In the genomic region with DNA sequence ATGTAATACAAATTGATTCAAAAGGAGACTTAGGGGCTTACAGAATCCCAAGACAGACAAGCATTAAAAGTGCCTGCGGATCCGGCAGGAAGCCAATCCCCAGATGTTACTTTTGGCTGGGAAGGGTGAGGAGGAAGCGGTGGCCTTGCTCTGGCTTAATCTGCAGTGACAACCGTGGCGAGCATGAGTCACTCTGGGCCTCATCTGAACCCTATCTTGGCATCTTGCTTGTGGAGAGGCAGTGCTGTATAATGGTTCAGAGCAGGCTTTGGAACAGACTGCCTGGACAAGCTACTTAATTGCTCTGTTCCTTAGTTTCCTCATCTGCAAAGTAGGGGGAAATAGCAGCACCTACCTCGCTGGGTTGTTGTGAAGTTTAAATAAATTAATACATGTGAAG, we compare ENCODE assay signal across 1 cellular context.
TF ChIP-seq lines count a peak whose summit lies in the region.

No MANE protein-coding gene starts in this region.

TF ChIP-seq in K562, 482 proteins besides CTCF, POLR2A, EP300 and RAD21 (continued from another document and continues in another):
- TF ChIP-seq, protein P1, sequence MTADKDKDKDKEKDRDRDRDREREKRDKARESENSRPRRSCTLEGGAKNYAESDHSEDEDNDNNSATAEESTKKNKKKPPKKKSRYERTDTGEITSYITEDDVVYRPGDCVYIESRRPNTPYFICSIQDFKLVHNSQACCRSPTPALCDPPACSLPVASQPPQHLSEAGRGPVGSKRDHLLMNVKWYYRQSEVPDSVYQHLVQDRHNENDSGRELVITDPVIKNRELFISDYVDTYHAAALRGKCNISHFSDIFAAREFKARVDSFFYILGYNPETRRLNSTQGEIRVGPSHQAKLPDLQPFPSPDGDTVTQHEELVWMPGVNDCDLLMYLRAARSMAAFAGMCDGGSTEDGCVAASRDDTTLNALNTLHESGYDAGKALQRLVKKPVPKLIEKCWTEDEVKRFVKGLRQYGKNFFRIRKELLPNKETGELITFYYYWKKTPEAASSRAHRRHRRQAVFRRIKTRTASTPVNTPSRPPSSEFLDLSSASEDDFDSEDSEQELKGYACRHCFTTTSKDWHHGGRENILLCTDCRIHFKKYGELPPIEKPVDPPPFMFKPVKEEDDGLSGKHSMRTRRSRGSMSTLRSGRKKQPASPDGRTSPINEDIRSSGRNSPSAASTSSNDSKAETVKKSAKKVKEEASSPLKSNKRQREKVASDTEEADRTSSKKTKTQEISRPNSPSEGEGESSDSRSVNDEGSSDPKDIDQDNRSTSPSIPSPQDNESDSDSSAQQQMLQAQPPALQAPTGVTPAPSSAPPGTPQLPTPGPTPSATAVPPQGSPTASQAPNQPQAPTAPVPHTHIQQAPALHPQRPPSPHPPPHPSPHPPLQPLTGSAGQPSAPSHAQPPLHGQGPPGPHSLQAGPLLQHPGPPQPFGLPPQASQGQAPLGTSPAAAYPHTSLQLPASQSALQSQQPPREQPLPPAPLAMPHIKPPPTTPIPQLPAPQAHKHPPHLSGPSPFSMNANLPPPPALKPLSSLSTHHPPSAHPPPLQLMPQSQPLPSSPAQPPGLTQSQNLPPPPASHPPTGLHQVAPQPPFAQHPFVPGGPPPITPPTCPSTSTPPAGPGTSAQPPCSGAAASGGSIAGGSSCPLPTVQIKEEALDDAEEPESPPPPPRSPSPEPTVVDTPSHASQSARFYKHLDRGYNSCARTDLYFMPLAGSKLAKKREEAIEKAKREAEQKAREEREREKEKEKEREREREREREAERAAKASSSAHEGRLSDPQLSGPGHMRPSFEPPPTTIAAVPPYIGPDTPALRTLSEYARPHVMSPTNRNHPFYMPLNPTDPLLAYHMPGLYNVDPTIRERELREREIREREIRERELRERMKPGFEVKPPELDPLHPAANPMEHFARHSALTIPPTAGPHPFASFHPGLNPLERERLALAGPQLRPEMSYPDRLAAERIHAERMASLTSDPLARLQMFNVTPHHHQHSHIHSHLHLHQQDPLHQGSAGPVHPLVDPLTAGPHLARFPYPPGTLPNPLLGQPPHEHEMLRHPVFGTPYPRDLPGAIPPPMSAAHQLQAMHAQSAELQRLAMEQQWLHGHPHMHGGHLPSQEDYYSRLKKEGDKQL (CRISPR knock-in tag; IDR thresholded peaks at IDR 0.05; ENCODE audit: borderline replicate concordance) = no peak
- TF ChIP-seq ESRRB (CRISPR knock-in tag; IDR thresholded peaks at IDR 0.05; ENCODE audit: borderline replicate concordance) = no peak
- TF ChIP-seq OTX1 (CRISPR knock-in tag; IDR thresholded peaks at IDR 0.05) = no peak
- TF ChIP-seq ZNF197 (CRISPR knock-in tag; IDR thresholded peaks at IDR 0.05; ENCODE audit: low read depth) = no peak
- TF ChIP-seq ZNF57 (CRISPR knock-in tag; IDR thresholded peaks at IDR 0.05) = no peak
- TF ChIP-seq PTBP1 (IDR thresholded peaks at IDR 0.05; ENCODE audit: low read depth, low read length) = no peak
- no peak for TF ChIP-seq TCF7 (IDR thresholded peaks at IDR 0.05; ENCODE audit: borderline replicate concordance)
- TF ChIP-seq NFIC (IDR thresholded peaks at IDR 0.05) = peak; percentile 84
- no peak for TF ChIP-seq ZNF3 (CRISPR knock-in tag; IDR thresholded peaks at IDR 0.05)
- TF ChIP-seq NR4A1 (CRISPR knock-in tag; IDR thresholded peaks at IDR 0.05) = no peak
- TF ChIP-seq NR4A1 (tag; IDR thresholded peaks at IDR 0.05) = no peak
- no peak for TF ChIP-seq HNRNPK (IDR thresholded peaks at IDR 0.05; ENCODE audit: low read depth, low read length, poor library complexity, severe bottlenecking)
- peak; percentile 74 for TF ChIP-seq CBFA2T2 (conservative IDR thresholded peaks at IDR 0.05)
- no peak for TF ChIP-seq RHOXF2B (CRISPR knock-in tag; conservative IDR thresholded peaks at IDR 0.05)
- TF ChIP-seq ATF1 (CRISPR knock-in tag; IDR thresholded peaks at IDR 0.05) = no peak
- TF ChIP-seq ATF1 (tag; IDR thresholded peaks at IDR 0.05) = no peak; the same call in 1 of the 2 replicates
- no peak for TF ChIP-seq NFRKB (IDR thresholded peaks at IDR 0.05; ENCODE audit: low read depth)
- TF ChIP-seq FOS (IDR thresholded peaks at IDR 0.05; ENCODE audit: extremely low read depth, insufficient read length) = peak; percentile 78
- TF ChIP-seq ZNF785 (CRISPR knock-in tag; IDR thresholded peaks at IDR 0.05) = no peak
- TF ChIP-seq MIER1 (IDR thresholded peaks at IDR 0.05; ENCODE audit: low read depth) = no peak
- TF ChIP-seq, protein P2, sequence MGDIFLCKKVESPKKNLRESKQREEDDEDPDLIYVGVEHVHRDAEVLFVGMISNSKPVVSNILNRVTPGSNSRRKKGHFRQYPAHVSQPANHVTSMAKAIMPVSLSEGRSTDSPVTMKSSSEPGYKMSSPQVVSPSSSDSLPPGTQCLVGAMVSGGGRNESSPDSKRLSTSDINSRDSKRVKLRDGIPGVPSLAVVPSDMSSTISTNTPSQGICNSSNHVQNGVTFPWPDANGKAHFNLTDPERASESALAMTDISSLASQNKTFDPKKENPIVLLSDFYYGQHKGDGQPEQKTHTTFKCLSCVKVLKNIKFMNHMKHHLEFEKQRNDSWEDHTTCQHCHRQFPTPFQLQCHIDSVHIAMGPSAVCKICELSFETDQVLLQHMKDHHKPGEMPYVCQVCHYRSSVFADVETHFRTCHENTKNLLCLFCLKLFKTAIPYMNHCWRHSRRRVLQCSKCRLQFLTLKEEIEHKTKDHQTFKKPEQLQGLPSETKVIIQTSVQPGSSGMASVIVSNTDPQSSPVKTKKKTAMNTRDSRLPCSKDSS (IDR thresholded peaks at IDR 0.05; ENCODE audit: low read depth, partially characterized antibody) = no peak
- TF ChIP-seq NR1H2 (CRISPR knock-in tag; IDR thresholded peaks at IDR 0.05) = no peak
- TF ChIP-seq, protein P3, sequence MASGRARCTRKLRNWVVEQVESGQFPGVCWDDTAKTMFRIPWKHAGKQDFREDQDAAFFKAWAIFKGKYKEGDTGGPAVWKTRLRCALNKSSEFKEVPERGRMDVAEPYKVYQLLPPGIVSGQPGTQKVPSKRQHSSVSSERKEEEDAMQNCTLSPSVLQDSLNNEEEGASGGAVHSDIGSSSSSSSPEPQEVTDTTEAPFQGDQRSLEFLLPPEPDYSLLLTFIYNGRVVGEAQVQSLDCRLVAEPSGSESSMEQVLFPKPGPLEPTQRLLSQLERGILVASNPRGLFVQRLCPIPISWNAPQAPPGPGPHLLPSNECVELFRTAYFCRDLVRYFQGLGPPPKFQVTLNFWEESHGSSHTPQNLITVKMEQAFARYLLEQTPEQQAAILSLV (tag; IDR thresholded peaks at IDR 0.05) = no peak
- TF ChIP-seq HEY1 (CRISPR knock-in tag; IDR thresholded peaks at IDR 0.05; ENCODE audit: borderline replicate concordance) = no peak
- TF ChIP-seq ZKSCAN3 (CRISPR knock-in tag; IDR thresholded peaks at IDR 0.05) = no peak
- peak; percentile 40 to 51; a peak in 2 of 4 replicates for TF ChIP-seq NRF1 (conservative IDR thresholded peaks at IDR 0.05 in 1 of 2, IDR thresholded peaks at IDR 0.05 in 1 of 2)
- no peak for TF ChIP-seq SRSF3 (IDR thresholded peaks at IDR 0.05; ENCODE audit: insufficient read depth, low read length)
- TF ChIP-seq ZNF561 (CRISPR knock-in tag; conservative IDR thresholded peaks at IDR 0.05) = no peak
- TF ChIP-seq, protein P4, sequence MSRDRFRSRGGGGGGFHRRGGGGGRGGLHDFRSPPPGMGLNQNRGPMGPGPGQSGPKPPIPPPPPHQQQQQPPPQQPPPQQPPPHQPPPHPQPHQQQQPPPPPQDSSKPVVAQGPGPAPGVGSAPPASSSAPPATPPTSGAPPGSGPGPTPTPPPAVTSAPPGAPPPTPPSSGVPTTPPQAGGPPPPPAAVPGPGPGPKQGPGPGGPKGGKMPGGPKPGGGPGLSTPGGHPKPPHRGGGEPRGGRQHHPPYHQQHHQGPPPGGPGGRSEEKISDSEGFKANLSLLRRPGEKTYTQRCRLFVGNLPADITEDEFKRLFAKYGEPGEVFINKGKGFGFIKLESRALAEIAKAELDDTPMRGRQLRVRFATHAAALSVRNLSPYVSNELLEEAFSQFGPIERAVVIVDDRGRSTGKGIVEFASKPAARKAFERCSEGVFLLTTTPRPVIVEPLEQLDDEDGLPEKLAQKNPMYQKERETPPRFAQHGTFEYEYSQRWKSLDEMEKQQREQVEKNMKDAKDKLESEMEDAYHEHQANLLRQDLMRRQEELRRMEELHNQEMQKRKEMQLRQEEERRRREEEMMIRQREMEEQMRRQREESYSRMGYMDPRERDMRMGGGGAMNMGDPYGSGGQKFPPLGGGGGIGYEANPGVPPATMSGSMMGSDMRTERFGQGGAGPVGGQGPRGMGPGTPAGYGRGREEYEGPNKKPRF (IDR thresholded peaks at IDR 0.05; ENCODE audit: low read depth, low read length) = no peak
- TF ChIP-seq, protein P5, sequence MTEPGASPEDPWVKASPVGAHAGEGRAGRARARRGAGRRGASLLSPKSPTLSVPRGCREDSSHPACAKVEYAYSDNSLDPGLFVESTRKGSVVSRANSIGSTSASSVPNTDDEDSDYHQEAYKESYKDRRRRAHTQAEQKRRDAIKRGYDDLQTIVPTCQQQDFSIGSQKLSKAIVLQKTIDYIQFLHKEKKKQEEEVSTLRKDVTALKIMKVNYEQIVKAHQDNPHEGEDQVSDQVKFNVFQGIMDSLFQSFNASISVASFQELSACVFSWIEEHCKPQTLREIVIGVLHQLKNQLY (CRISPR knock-in tag; conservative IDR thresholded peaks at IDR 0.05) = no peak
- TF ChIP-seq ZFP1 (CRISPR knock-in tag; IDR thresholded peaks at IDR 0.05) = no peak
- TF ChIP-seq ZFPM2 (CRISPR knock-in tag; IDR thresholded peaks at IDR 0.05) = no peak
- TF ChIP-seq, protein P6, sequence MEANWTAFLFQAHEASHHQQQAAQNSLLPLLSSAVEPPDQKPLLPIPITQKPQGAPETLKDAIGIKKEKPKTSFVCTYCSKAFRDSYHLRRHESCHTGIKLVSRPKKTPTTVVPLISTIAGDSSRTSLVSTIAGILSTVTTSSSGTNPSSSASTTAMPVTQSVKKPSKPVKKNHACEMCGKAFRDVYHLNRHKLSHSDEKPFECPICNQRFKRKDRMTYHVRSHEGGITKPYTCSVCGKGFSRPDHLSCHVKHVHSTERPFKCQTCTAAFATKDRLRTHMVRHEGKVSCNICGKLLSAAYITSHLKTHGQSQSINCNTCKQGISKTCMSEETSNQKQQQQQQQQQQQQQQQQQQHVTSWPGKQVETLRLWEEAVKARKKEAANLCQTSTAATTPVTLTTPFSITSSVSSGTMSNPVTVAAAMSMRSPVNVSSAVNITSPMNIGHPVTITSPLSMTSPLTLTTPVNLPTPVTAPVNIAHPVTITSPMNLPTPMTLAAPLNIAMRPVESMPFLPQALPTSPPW (CRISPR knock-in tag; IDR thresholded peaks at IDR 0.05) = no peak; the same call in 1 of the 2 replicates
- TF ChIP-seq SRF (CRISPR knock-in tag; IDR thresholded peaks at IDR 0.05) = no peak
- TF ChIP-seq BHLHE40 (IDR thresholded peaks at IDR 0.05; ENCODE audit: low read length) = 0 out of 2 replicates have a peak, but pooled peaks have one; percentile 56
- TF ChIP-seq ILK (tag; IDR thresholded peaks at IDR 0.05; ENCODE audit: borderline replicate concordance, low read depth) = no peak
- peak; percentile 44 for TF ChIP-seq ZFP36 (IDR thresholded peaks at IDR 0.05; ENCODE audit: low read depth, low read length, partially characterized antibody)
- TF ChIP-seq, protein P7, sequence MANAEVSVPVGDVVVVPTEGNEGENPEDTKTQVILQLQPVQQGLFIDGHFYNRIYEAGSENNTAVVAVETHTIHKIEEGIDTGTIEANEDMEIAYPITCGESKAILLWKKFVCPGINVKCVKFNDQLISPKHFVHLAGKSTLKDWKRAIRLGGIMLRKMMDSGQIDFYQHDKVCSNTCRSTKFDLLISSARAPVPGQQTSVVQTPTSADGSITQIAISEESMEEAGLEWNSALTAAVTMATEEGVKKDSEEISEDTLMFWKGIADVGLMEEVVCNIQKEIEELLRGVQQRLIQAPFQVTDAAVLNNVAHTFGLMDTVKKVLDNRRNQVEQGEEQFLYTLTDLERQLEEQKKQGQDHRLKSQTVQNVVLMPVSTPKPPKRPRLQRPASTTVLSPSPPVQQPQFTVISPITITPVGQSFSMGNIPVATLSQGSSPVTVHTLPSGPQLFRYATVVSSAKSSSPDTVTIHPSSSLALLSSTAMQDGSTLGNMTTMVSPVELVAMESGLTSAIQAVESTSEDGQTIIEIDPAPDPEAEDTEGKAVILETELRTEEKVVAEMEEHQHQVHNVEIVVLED (CRISPR knock-in tag; IDR thresholded peaks at IDR 0.05) = no peak
- no peak for TF ChIP-seq PCBP2 (IDR thresholded peaks at IDR 0.05; ENCODE audit: low read depth, low read length, poor library complexity, severe bottlenecking)
- no peak for TF ChIP-seq ZBTB8A (IDR thresholded peaks at IDR 0.05; ENCODE audit: partially characterized antibody)
- TF ChIP-seq ATF7 (IDR thresholded peaks at IDR 0.05) = peak; percentile 80
- no peak for TF ChIP-seq RBM14 (IDR thresholded peaks at IDR 0.05; ENCODE audit: borderline replicate concordance, insufficient read depth, low read depth, low read length)
- TF ChIP-seq, protein P8, sequence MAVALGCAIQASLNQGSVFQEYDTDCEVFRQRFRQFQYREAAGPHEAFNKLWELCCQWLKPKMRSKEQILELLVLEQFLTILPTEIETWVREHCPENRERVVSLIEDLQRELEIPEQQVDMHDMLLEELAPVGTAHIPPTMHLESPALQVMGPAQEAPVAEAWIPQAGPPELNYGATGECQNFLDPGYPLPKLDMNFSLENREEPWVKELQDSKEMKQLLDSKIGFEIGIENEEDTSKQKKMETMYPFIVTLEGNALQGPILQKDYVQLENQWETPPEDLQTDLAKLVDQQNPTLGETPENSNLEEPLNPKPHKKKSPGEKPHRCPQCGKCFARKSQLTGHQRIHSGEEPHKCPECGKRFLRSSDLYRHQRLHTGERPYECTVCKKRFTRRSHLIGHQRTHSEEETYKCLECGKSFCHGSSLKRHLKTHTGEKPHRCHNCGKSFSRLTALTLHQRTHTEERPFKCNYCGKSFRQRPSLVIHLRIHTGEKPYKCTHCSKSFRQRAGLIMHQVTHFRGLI (CRISPR knock-in tag; IDR thresholded peaks at IDR 0.05) = no peak
- TF ChIP-seq ZNF217 (CRISPR knock-in tag; IDR thresholded peaks at IDR 0.05) = no peak
- TF ChIP-seq MAFK (IDR thresholded peaks at IDR 0.05; ENCODE audit: low read length) = no peak
- TF ChIP-seq, protein P9, sequence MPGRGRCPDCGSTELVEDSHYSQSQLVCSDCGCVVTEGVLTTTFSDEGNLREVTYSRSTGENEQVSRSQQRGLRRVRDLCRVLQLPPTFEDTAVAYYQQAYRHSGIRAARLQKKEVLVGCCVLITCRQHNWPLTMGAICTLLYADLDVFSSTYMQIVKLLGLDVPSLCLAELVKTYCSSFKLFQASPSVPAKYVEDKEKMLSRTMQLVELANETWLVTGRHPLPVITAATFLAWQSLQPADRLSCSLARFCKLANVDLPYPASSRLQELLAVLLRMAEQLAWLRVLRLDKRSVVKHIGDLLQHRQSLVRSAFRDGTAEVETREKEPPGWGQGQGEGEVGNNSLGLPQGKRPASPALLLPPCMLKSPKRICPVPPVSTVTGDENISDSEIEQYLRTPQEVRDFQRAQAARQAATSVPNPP (IDR thresholded peaks at IDR 0.05; ENCODE audit: borderline replicate concordance, insufficient read depth, insufficient read length) = no peak
- TF ChIP-seq, protein P10, sequence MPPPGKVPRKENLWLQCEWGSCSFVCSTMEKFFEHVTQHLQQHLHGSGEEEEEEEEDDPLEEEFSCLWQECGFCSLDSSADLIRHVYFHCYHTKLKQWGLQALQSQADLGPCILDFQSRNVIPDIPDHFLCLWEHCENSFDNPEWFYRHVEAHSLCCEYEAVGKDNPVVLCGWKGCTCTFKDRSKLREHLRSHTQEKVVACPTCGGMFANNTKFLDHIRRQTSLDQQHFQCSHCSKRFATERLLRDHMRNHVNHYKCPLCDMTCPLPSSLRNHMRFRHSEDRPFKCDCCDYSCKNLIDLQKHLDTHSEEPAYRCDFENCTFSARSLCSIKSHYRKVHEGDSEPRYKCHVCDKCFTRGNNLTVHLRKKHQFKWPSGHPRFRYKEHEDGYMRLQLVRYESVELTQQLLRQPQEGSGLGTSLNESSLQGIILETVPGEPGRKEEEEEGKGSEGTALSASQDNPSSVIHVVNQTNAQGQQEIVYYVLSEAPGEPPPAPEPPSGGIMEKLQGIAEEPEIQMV (tag; conservative IDR thresholded peaks at IDR 0.05; ENCODE audit: low read depth) = no peak
- no peak for TF ChIP-seq HLTF (IDR thresholded peaks at IDR 0.05)
